13 cellular contexts compared by ENCODE assay signal in the genomic region with DNA sequence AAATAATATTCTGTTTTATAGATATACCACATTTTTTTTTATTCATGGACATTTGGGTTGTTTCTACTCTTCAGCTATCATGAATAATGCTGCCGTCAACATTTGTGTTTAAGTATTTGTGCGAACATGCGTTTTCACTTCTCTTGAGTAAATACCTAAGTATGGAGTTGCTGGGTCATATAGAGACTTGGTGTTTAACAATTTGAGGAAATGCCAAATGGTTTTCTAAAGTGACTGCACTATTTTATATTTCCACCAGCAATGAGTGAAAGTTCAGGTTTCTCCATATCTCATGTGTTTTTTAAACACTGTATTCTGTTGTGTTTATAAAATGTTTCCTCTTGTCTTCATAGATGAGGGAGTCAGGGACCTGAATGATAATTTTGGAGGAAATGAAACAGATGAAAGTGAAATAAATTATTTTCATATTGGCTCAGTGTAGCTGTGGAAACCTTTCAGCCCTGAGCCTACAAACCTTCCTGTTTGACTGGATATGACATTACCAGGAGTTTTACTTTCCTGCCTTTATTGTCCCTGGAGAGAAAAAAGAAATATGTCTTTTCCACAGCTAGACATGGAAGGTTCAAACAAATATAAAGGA.
DNase-seq lines count a peak whose midpoint lies in the region; ATAC-seq lines count a peak whose summit lies in the region.
"Had no signal": no experiment of that assay in that cellular context is flagged by ENCODE, and none has a peak within 500 bp of the region (broad histone marks: within the 10 kb centered on the region; RNA-seq: fewer than 3 reads in every experiment).

No MANE protein-coding gene starts in this region.

- peaks cover 64% of the 10 kb centered on the region for H3K4me1 Mint-ChIP-seq in stimulated activated memory B cell treated with anti-CD40 and anti-IgM and Interleukin-4, amounts not matched to agents 10 μg/mL and 1 μg/mL and 100 μg/mL, for 72 hours

- peaks cover 7% of the 10 kb centered on the region for H3K36me3 Mint-ChIP-seq in stimulated activated memory B cell treated with anti-CD40 and anti-IgM and Interleukin-4, amounts not matched to agents 10 μg/mL and 1 μg/mL and 100 μg/mL, for 72 hours

- no peaks in the 10 kb centered on the region for H3K27me3 Mint-ChIP-seq in stimulated activated memory B cell treated with anti-CD40 and anti-IgM and Interleukin-4, amounts not matched to agents 10 μg/mL and 1 μg/mL and 100 μg/mL, for 72 hours

- ATAC-seq in GM18870 (IDR thresholded peaks at IDR 0.05; ENCODE audit: unreplicated experiment) (peak; percentile 64), GM21786 (IDR thresholded peaks at IDR 0.05; ENCODE audit: unreplicated experiment) (peak; percentile 70)
- peak; percentile 75 for ATAC-seq in stimulated activated memory B cell treated with anti-CD40 and anti-IgM and Interleukin-4, amounts not matched to agents 10 μg/mL and 1 μg/mL and 100 μg/mL, for 72 hours
- ATAC-seq: Panc1 had no signal

- no peak overlapping the region for H3K4me3 Mint-ChIP-seq in stimulated activated memory B cell treated with anti-CD40 and anti-IgM and Interleukin-4, amounts not matched to agents 10 μg/mL and 1 μg/mL and 100 μg/mL, for 72 hours
- H3K4me3 Mint-ChIP-seq: neural progenitor cell had no signal

- no peaks in the 10 kb centered on the region for H3K9me3 Mint-ChIP-seq in stimulated activated memory B cell treated with anti-CD40 and anti-IgM and Interleukin-4, amounts not matched to agents 10 μg/mL and 1 μg/mL and 100 μg/mL, for 72 hours
- H3K9me3 Mint-ChIP-seq: neural progenitor cell had no signal

- DNase-seq in MV-4-11 (lab: John Stamatoyannopoulos, UW) (peak; percentile 2), NCI-H1048 (lab: John Stamatoyannopoulos, UW) (no peak), NCI-H524 treated with DMSO at 0.1 percent for 48 hours (lab: John Stamatoyannopoulos, UW) (no peak), NCI-H2029 (lab: John Stamatoyannopoulos, UW) (no peak)
- no peak for DNase-seq in stimulated activated CD4-positive, alpha-beta T cell treated with anti-CD3 and anti-CD28 coated beads, Interleukin-2, amount 100 ng/mL, for 24 hours
- DNase-seq: activated T-cell treated with anti-CD3 and anti-CD28 coated beads for 4 hours, COR-L47, erythroblast had no signal

- peak overlapping the region; percentile 30 for H3K27ac Mint-ChIP-seq in stimulated activated memory B cell treated with anti-CD40 and anti-IgM and Interleukin-4, amounts not matched to agents 10 μg/mL and 1 μg/mL and 100 μg/mL, for 72 hours
- H3K27ac Mint-ChIP-seq: neural progenitor cell had no signal
